8 cellular contexts compared by ENCODE assay signal in genomic region chr19:6767081-6767356, GRCh38. TPM values are rescaled to one million over a fixed set of nuclear protein-coding genes. Genes with fewer than 3 reads are reported as not detected.
DNase-seq lines count a peak whose midpoint lies in the region; ATAC-seq and TF ChIP-seq lines count a peak whose summit lies in the region.

No MANE protein-coding gene starts in this region.

- intact Hi-C loops in stomach (cut with DNase I; ENCODE audit: low total_unique reads), result no loop called here

- WGBS in iPS DF 6.9 (ENCODE audit: insufficient coverage, insufficient read length), result no CpG with 5 or more reads among the region's 15 CpGs
- WGBS in stomach, 5 donors, result 0 to 8% (median 1%) methylated on average over 8 to 15 of the region's 15 CpGs

- H3K36me3 ChIP-seq in iPS DF 6.9 (ENCODE audit: control insufficient read depth, insufficient read depth, low read length) (no peaks in the 10 kb centered on the region), stomach (peaks cover 0 to 8% (median 3%) of the 10 kb centered on the region in 4 donors)

- H3K27ac ChIP-seq in iPS DF 6.9 (ENCODE audit: low read length) (no peak overlapping the region), stomach (peak overlapping the region; percentile 81 to 91 (median 87))

- TF ChIP-seq POLR2A in stomach (IDR thresholded peaks at IDR 0.05), result no peak

- ATAC-seq in HG02885 (IDR thresholded peaks at IDR 0.05; ENCODE audit: poor library complexity, unreplicated experiment), result peak; percentile 26

- H3K4me1 ChIP-seq in iPS DF 6.9 (ENCODE audit: control insufficient read depth, insufficient read depth, low read length) (peaks cover 1% of the 10 kb centered on the region; the same call in 1 of the 2 replicates), stomach (peaks cover 0 to 31% (median 28%) of the 10 kb centered on the region in 4 donors)

- TF ChIP-seq CTCF in stomach (IDR thresholded peaks at IDR 0.05), result no peak

- no peak for TF ChIP-seq EP300 in stomach (IDR thresholded peaks at IDR 0.05)

- peak; percentile 47 for DNase-seq in DMS53 (lab: John Stamatoyannopoulos, UW)
- no peak for DNase-seq in DMS53 treated with DMSO at 0.1 percent for 48 hours (lab: John Stamatoyannopoulos, UW; ENCODE audit: unreplicated experiment)
- DNase-seq in SW480 (ENCODE audit: low spot score), result peak; percentile 86
- DNase-seq in iPS DF 6.9 (ENCODE audit: low read depth, low spot score), result no peak
- DNase-seq in stomach, result no peak
- no peak for DNase-seq in MV-4-11 (lab: John Stamatoyannopoulos, UW)
- no peak for DNase-seq in NCI-H526 treated with DMSO at 0.1 percent for 48 hours (lab: John Stamatoyannopoulos, UW)

- H3K9me3 ChIP-seq in iPS DF 6.9 (ENCODE audit: control insufficient read depth, insufficient read depth, low read length), result no peaks in the 10 kb centered on the region
- no peaks in the 10 kb centered on the region for H3K9me3 ChIP-seq in stomach

- H3K4me3 ChIP-seq in iPS DF 6.9 (ENCODE audit: low read length), result peak overlapping the region; percentile 62; the same call in 1 of the 2 replicates
- peak overlapping the region; percentile 43 to 58 (median 50) for H3K4me3 ChIP-seq in stomach

- no peaks in the 10 kb centered on the region for H3K27me3 ChIP-seq in iPS DF 6.9 (ENCODE audit: control insufficient read depth, insufficient read depth, low read length)
- peaks cover 0 to 33% (median 0%) of the 10 kb centered on the region in 3 donors for H3K27me3 ChIP-seq in stomach

RNA-seq across cellular contexts. Expression of gene SH2D3A, which starts 0.2 kb away (rescaled TPM):
- total RNA-seq in stomach, result 10 to 100 TPM in 4 of 5 donors, 1 to 10 TPM in 1; 8.8 to 71.3 (median 43.0) TPM
- 10 to 100 TPM; 19.9 to 23.6 (median 20.2) TPM for polyA plus RNA-seq in stomach

RNA-seq across cellular contexts. Expression of gene VAV1, which starts 5.5 kb away (rescaled TPM):
- total RNA-seq in stomach, result 100 to 1,000 TPM in 1 of 5 donors, 1 to 10 TPM in 4; 2.2 to 130 (median 4.4) TPM
- 1 to 10 TPM; 1.7 to 3.7 (median 3.6) TPM for polyA plus RNA-seq in stomach

RNA-seq across cellular contexts. Expression of gene TRIP10, which starts 27.5 kb away (rescaled TPM):
- 10 to 100 TPM; 30.1 to 91.5 (median 86.9) TPM for total RNA-seq in stomach
- polyA plus RNA-seq in stomach, result 100 to 1,000 TPM in 1 of 3 donors, 10 to 100 TPM in 2; 44.9 to 111 (median 46.8) TPM

RNA-seq across cellular contexts. Expression of gene GPR108, which starts 29.6 kb away (rescaled TPM):
- total RNA-seq in stomach, result 10 to 100 TPM; 28.1 to 78.6 (median 54.2) TPM
- 100 to 1,000 TPM in 1 of 3 donors, 10 to 100 TPM in 2; 59.9 to 132 (median 64.4) TPM for polyA plus RNA-seq in stomach

RNA-seq across cellular contexts. Expression of gene C3, which starts 46.6 kb away (rescaled TPM):
- total RNA-seq in stomach, result 1,000 to 10,000 TPM in 1 of 5 donors, 100 to 1,000 TPM in 2, 10 to 100 TPM in 2; 35.3 to 1,672 (median 430) TPM
- polyA plus RNA-seq in stomach, result 100 to 1,000 TPM in 1 of 3 donors, 10 to 100 TPM in 2; 22.8 to 367 (median 75.0) TPM

Comparison
In these comparisons a context has a peak if more than half of its experiments do, and no peak if none do; other contexts are left out.
1. DNase-seq: peak in DMS53 (single experiment) and SW480 (single experiment); none in DMS53 treated with DMSO at 0.1 percent for 48 hours (single experiment), iPS DF 6.9 (single experiment), stomach (single experiment), MV-4-11 (single experiment) and NCI-H526 treated with DMSO at 0.1 percent for 48 hours (single experiment).